16 cellular contexts compared by ENCODE assay signal in the genomic region with DNA sequence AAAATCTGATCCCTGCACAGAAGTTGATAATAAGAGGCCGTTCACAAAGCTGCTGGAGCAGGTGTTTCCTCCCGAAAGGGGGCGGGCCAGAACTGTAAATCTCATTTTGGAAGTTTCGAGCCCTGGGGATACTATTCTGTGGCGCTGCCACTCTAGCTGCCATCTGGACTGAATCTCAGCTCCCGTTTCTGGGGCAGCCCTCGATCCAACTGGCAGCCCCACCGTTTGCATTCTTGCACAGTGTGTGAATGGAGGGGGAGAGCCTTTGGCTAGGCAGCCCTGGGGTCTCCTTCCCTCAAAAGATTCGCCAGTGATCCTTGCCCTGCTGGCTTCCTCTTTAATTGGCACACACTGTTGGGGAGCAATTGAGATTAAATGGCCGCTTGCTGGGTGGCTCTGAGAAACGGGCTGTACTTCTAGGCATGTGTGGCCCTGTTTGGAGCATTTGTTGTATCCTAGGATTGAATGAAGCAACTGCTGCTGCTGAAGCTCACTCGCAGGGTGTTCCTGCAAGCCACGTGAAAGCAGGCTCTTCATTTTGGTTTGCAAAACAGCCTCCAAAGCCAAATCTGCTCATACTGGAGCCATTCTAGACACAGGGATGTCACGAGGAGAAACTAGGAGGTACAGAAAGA. TPM values are rescaled to one million over a fixed set of nuclear protein-coding genes. Genes with fewer than 3 reads are reported as not detected.
DNase-seq lines count a peak whose midpoint lies in the region; FAIRE-seq and TF ChIP-seq lines count a peak whose summit lies in the region.
"Had no signal": no experiment of that assay in that cellular context is flagged by ENCODE, and none has a peak within 500 bp of the region (broad histone marks: within the 10 kb centered on the region; RNA-seq: fewer than 3 reads in every experiment).

No MANE protein-coding gene starts in this region.

- no peak overlapping the region for H2AFZ ChIP-seq in PC-9

- CTCF ChIA-PET in PC-9 (lab: Charles Lee), result no interaction called here

- H3K4me2 ChIP-seq in PC-9, result no peak overlapping the region

- no peaks in the 10 kb centered on the region for H3K79me2 ChIP-seq in PC-9 (ENCODE audit: low read depth)

- no peak for TF ChIP-seq CTCF in PC-9 (conservative IDR thresholded peaks at IDR 0.05)

- no peaks in the 10 kb centered on the region for H3K36me3 ChIP-seq in PC-9 (ENCODE audit: low read depth)

- no peaks in the 10 kb centered on the region for H3K4me1 ChIP-seq in PC-9 (replicated peaks; ENCODE audit: insufficient read depth)
- H3K4me1 ChIP-seq: testis had no signal

- H3K4me3 ChIP-seq in PC-9, result no peak overlapping the region
- H3K4me3 ChIP-seq: lung, testis had no signal

- H3K27ac ChIP-seq in PC-9, result no peak overlapping the region
- H3K27ac ChIP-seq: testis had no signal

- H4K20me1 ChIP-seq in PC-9 (ENCODE audit: insufficient read depth), result no peaks in the 10 kb centered on the region

- BruUV-seq in PC-9 (replicated peaks; lab: Mats Ljungman, UMichigan), result no TSS peak

- intact Hi-C loops in posterior cingulate gyrus (cut with DNase I), result no loop called here
- intact Hi-C loops in PC-9 (cut with micrococcal nuclease; ENCODE audit: unreplicated experiment), result no loop called here

- no peaks in the 10 kb centered on the region for H3K9me3 ChIP-seq in PC-9 (ENCODE audit: insufficient read depth, low read depth)
- H3K9me3 ChIP-seq: testis had no signal

- FAIRE-seq in RCC 7860 (lab: Jason Lieb, UNC), result no peak

- DNase-seq in NCI-H2227 (lab: John Stamatoyannopoulos, UW; ENCODE audit: unreplicated experiment) (peak; percentile 22), NCI-H2227 treated with DMSO at 0.1 percent for 48 hours (lab: John Stamatoyannopoulos, UW) (no peak), NAMALWA (ENCODE audit: low spot score) (peak; percentile 2), dermis blood vessel endothelial cell (peak; percentile 21), posterior cingulate gyrus (peak; percentile 17 to 91 (median 59)), PC-9 (no peak), SK-N-DZ (ENCODE audit: low spot score) (no peak), RCC 7860 (ENCODE audit: low spot score) (no peak)
- DNase-seq: activated CD4-positive, alpha-beta T cell treated with anti-CD3 and anti-CD28 coated beads, Interleukin-2, amount 50 U/mL, for 4 hours; activated naive CD4-positive, alpha-beta T cell treated with anti-CD3 and anti-CD28 coated beads, Interleukin-2, amount 10 ng/mL, durations not matched to agents 7 days and 5 days; EL; testis had no signal

- POLR2A ChIA-PET in PC-9 (lab: Charles Lee; ENCODE audit: unreplicated experiment), result no interaction called here

- no peaks in the 10 kb centered on the region for H3K9me2 ChIP-seq in PC-9 (ENCODE audit: insufficient read depth)

- no peaks in the 10 kb centered on the region for H3F3A ChIP-seq in PC-9 (ENCODE audit: insufficient read depth, low read depth)

- no peaks in the 10 kb centered on the region for H3K27me3 ChIP-seq in PC-9 (ENCODE audit: insufficient read depth, low read depth)
- H3K27me3 ChIP-seq: testis had no signal

RNA-seq across cellular contexts. Expression of a gene that starts 57.2 kb away (rescaled TPM):
- not detected in 2 replicates for total RNA-seq in dermis blood vessel endothelial cell
- total RNA-seq in PC-9 (2021), result not detected in 2 replicates
- polyA plus RNA-seq in SK-N-DZ (2014; cell fraction: cytosol; rRNA removed), result not detected in 2 replicates
- polyA plus RNA-seq in SK-N-DZ (2014; cell fraction: nucleus; rRNA removed), result not detected in 2 replicates
- total RNA-seq: glomerular endothelial cell, HT1080, lung, renal cortical epithelial cell had no signal
- polyA plus RNA-seq: lung had no signal

Comparison
In these comparisons a context has a peak if more than half of its experiments do, and no peak if none do; other contexts are left out.
1. DNase-seq: peak in NCI-H2227 (single experiment), NAMALWA (single experiment), dermis blood vessel endothelial cell (single experiment) and posterior cingulate gyrus (10 of 10); none in NCI-H2227 treated with DMSO at 0.1 percent for 48 hours (single experiment), PC-9 (0 of 2), SK-N-DZ (single experiment) and RCC 7860 (single experiment).